Comparison of ENCODE assay signal across 12 cellular contexts in the genomic region with DNA sequence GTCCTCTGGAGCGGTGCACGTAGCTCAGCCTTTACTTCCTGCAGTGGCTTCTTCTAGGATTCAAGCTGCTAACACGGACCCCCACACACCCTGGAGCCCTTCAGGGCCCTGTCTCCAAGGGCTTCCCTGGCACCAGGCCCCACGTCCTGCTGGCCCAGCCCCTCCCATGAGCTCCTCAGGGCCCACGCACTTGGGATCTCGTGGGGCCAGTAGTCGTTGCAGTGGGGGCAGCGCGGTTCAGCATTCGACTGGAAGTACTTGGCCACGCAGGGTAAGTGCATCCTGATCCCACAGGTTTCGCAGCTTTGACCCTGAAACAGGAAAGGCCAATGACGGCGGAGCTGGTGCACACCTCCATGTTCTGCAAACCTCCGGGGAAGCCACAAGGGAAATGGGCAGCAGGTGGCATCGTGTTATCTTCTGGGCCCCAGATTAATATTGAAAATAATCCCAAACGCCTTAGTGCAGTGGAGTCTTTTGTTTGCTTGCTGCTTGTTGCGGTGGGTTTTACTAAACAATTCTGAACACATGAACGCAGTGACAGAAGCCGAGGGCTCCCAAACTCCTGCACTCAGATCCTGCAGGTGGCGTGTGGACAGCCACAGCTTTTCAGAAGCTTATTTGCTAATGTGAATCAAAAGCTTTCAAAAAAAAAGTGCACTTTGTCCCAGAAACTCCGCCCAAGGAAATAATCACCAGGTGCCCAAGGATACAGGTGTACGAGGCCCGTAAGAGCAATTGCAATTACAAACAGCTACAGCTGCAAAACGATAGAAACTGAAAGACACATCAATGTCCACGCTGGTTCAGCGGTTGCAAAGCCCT. TPM values are rescaled to one million over a fixed set of nuclear protein-coding genes. Genes with fewer than 3 reads are reported as not detected.
DNase-seq lines count a peak whose midpoint lies in the region; ATAC-seq, FAIRE-seq and TF ChIP-seq lines count a peak whose summit lies in the region.
"Had no signal": no experiment of that assay in that cellular context is flagged by ENCODE, and none has a peak within 500 bp of the region (broad histone marks: within the 10 kb centered on the region; RNA-seq: fewer than 3 reads in every experiment).

No MANE protein-coding gene starts in this region.

- peaks cover 87% of the 10 kb centered on the region for H3K36me3 ChIP-seq in DND-41 (ENCODE audit: insufficient read depth, low read length)
- peaks cover 0 to 68% (median 0%) of the 10 kb centered on the region in 3 donors for H3K36me3 ChIP-seq in tibial nerve

- H3K9ac ChIP-seq in DND-41 (ENCODE audit: low read depth, low read length), result no peak overlapping the region

- H3K4me3 ChIP-seq in DND-41 (ENCODE audit: low read depth in 1 of 2, low read length in 2 of 2), result no peak overlapping the region
- H3K4me3 ChIP-seq in tibial nerve, result no peak overlapping the region

- peak overlapping the region; percentile 65 for H3K27ac Mint-ChIP-seq in activated CD8-positive, alpha-beta T cell treated with anti-CD3 and anti-CD28 coated beads, Interleukin-2, amount 10 ng/mL, durations not matched to agents 7 days and 5 days
- peak overlapping the region; percentile 34 to 90 (median 82) for H3K27ac Mint-ChIP-seq in naive thymus-derived CD8-positive, alpha-beta T cell
- H3K27ac Mint-ChIP-seq: stimulated activated naive CD8-positive, alpha-beta T cell treated with anti-CD3 and anti-CD28 coated beads, Interleukin-15, Interleukin-2, amounts not matched to agents 100 ng/mL and 50 ng/mL, for 24 hours; T-helper 17 cell had no signal

- peaks cover 3% of the 10 kb centered on the region for H4K20me1 ChIP-seq in DND-41 (ENCODE audit: insufficient read depth, low read length)

- peaks cover 6% of the 10 kb centered on the region; the same call in 1 of the 2 replicates for H3K79me2 ChIP-seq in DND-41 (ENCODE audit: insufficient read depth, low read length)

- 69 to 75% methylated on average over 25 to 26 of the region's 27 CpGs for WGBS in tibial nerve, 2 donors

- no peaks in the 10 kb centered on the region for H3K9me3 ChIP-seq in DND-41 (ENCODE audit: insufficient read depth, low read length, severe bottlenecking)
- no peaks in the 10 kb centered on the region for H3K9me3 ChIP-seq in tibial nerve

- FAIRE-seq in GM12891 (lab: Jason Lieb, UNC), result no peak
- FAIRE-seq: endometrium had no signal

- H3K27me3 ChIP-seq in DND-41 (ENCODE audit: insufficient read depth, low read length, poor library complexity) (no peaks in the 10 kb centered on the region), tibial nerve (no peaks in the 10 kb centered on the region)

- TF ChIP-seq POLR2A in tibial nerve (IDR thresholded peaks at IDR 0.05) (no peak), GM12891 (IDR thresholded peaks at IDR 0.05; ENCODE audit: low read depth, low read length) (no peak)

- H3K9me3 Mint-ChIP-seq in activated CD8-positive, alpha-beta T cell treated with anti-CD3 and anti-CD28 coated beads, Interleukin-2, amount 10 ng/mL, durations not matched to agents 7 days and 5 days (ENCODE audit: insufficient read depth), result no peaks in the 10 kb centered on the region
- H3K9me3 Mint-ChIP-seq in naive thymus-derived CD8-positive, alpha-beta T cell, result no peaks in the 10 kb centered on the region
- H3K9me3 Mint-ChIP-seq: stimulated activated naive CD8-positive, alpha-beta T cell treated with anti-CD3 and anti-CD28 coated beads, Interleukin-15, Interleukin-2, amounts not matched to agents 100 ng/mL and 50 ng/mL, for 24 hours had no signal

- no peaks in the 10 kb centered on the region for H3K4me1 ChIP-seq in DND-41 (ENCODE audit: insufficient read depth, low read length)
- H3K4me1 ChIP-seq in tibial nerve, result peaks cover 0 to 16% (median 3%) of the 10 kb centered on the region in 4 donors

- no peaks in the 10 kb centered on the region for H3K27me3 Mint-ChIP-seq in activated CD8-positive, alpha-beta T cell treated with anti-CD3 and anti-CD28 coated beads, Interleukin-2, amount 10 ng/mL, durations not matched to agents 7 days and 5 days (ENCODE audit: low read depth)
- no peaks in the 10 kb centered on the region for H3K27me3 Mint-ChIP-seq in naive thymus-derived CD8-positive, alpha-beta T cell
- H3K27me3 Mint-ChIP-seq: stimulated activated naive CD8-positive, alpha-beta T cell treated with anti-CD3 and anti-CD28 coated beads, Interleukin-15, Interleukin-2, amounts not matched to agents 100 ng/mL and 50 ng/mL, for 24 hours; T-helper 17 cell had no signal

- peak; percentile 16 for TF ChIP-seq CTCF in DND-41 (IDR thresholded peaks at IDR 0.05; ENCODE audit: borderline replicate concordance, extremely low read depth, low read length, poor library complexity, severe bottlenecking)
- TF ChIP-seq CTCF in tibial nerve (IDR thresholded peaks at IDR 0.05), result no peak

- H2AFZ ChIP-seq in DND-41 (ENCODE audit: low read depth, low read length), result no peak overlapping the region

- POLR2A ChIA-PET in activated CD8-positive, alpha-beta T cell treated with anti-CD3 and anti-CD28 coated beads, Interleukin-2, amount 10 ng/mL, durations not matched to agents 7 days and 5 days (lab: Charles Lee), result interaction anchor here (1.1 to 1.2 kb wide), 2 partner anchors 9 to 141 kb away, joined by 3 to 5 read pairs; no protein-coding TSS in a partner anchor
- POLR2A ChIA-PET in naive thymus-derived CD8-positive, alpha-beta T cell (lab: Charles Lee), result interaction anchor here (0.8 to 4.6 kb wide), 11 partner anchors 9 to 238 kb away, joined by 3 to 27 read pairs (median 5); partner anchors contain the start of gene KDM8

- no peak for TF ChIP-seq EP300 in tibial nerve (IDR thresholded peaks at IDR 0.05)

- H3K27ac ChIP-seq in DND-41 (ENCODE audit: low read length) (peak overlapping the region; percentile 36), tibial nerve (peak overlapping the region in 1 of 4 donors; percentile 3)

- DNase-seq in DND-41, result no peak
- peak; percentile 51 for DNase-seq in NCI-H1105 (lab: John Stamatoyannopoulos, UW)
- DNase-seq in activated CD8-positive, alpha-beta T cell treated with anti-CD3 and anti-CD28 coated beads, Interleukin-2, amount 10 ng/mL, durations not matched to agents 7 days and 5 days, result no peak
- no peak for DNase-seq in naive thymus-derived CD8-positive, alpha-beta T cell
- no peak for DNase-seq in tibial nerve (ENCODE audit: low spot score in 2 of 2)
- DNase-seq in effector CD8-positive, alpha-beta T cell (lab: John Stamatoyannopoulos, UW), result no peak
- no peak for DNase-seq in GM12891 (ENCODE audit: insufficient read length, low spot score)
- DNase-seq: GDM1, NCI-H446 treated with DMSO at 0.1 percent for 48 hours, T-helper 17 cell had no signal

- CTCF ChIA-PET in activated CD8-positive, alpha-beta T cell treated with anti-CD3 and anti-CD28 coated beads, Interleukin-2, amount 10 ng/mL, durations not matched to agents 7 days and 5 days (lab: Charles Lee), result interaction anchor here (0.7 to 2.4 kb wide), 7 partner anchors 9 to 142 kb away, joined by 3 to 13 read pairs (median 5); partner anchors contain the start of gene KDM8

- H3K36me3 Mint-ChIP-seq in activated CD8-positive, alpha-beta T cell treated with anti-CD3 and anti-CD28 coated beads, Interleukin-2, amount 10 ng/mL, durations not matched to agents 7 days and 5 days (ENCODE audit: low read depth), result peaks cover 25% of the 10 kb centered on the region
- H3K36me3 Mint-ChIP-seq in naive thymus-derived CD8-positive, alpha-beta T cell, result peaks cover 0 to 25% (median 2%) of the 10 kb centered on the region in 3 donors

- no peak overlapping the region for H3K4me3 Mint-ChIP-seq in activated CD8-positive, alpha-beta T cell treated with anti-CD3 and anti-CD28 coated beads, Interleukin-2, amount 10 ng/mL, durations not matched to agents 7 days and 5 days
- H3K4me3 Mint-ChIP-seq in naive thymus-derived CD8-positive, alpha-beta T cell, result peak overlapping the region in 2 of 10 donors; percentile 15 to 50
- H3K4me3 Mint-ChIP-seq: stimulated activated naive CD8-positive, alpha-beta T cell treated with anti-CD3 and anti-CD28 coated beads, Interleukin-15, Interleukin-2, amounts not matched to agents 100 ng/mL and 50 ng/mL, for 24 hours had no signal

- H3K4me2 ChIP-seq in DND-41 (ENCODE audit: insufficient read depth, low read length), result no peak overlapping the region

- no peak for ATAC-seq in DND-41 (ENCODE audit: insufficient read depth, low read depth)
- ATAC-seq in activated CD8-positive, alpha-beta T cell treated with anti-CD3 and anti-CD28 coated beads, Interleukin-2, amount 10 ng/mL, durations not matched to agents 7 days and 5 days, result no peak
- ATAC-seq in naive thymus-derived CD8-positive, alpha-beta T cell, result no peak
- ATAC-seq: T-helper 17 cell had no signal

- H3K4me1 Mint-ChIP-seq in activated CD8-positive, alpha-beta T cell treated with anti-CD3 and anti-CD28 coated beads, Interleukin-2, amount 10 ng/mL, durations not matched to agents 7 days and 5 days (ENCODE audit: low read depth), result peaks cover 41% of the 10 kb centered on the region
- peaks cover 20 to 52% (median 48%) of the 10 kb centered on the region in 4 donors for H3K4me1 Mint-ChIP-seq in naive thymus-derived CD8-positive, alpha-beta T cell

TF ChIP-seq in GM12891, 5 proteins besides CTCF, POLR2A, EP300 and RAD21:
- TF ChIP-seq TAF1 (IDR thresholded peaks at IDR 0.05; ENCODE audit: low read depth, low read length) (no peak), POLR2AphosphoS5 (IDR thresholded peaks at IDR 0.05; ENCODE audit: low read depth, low read length) (no peak)

RNA-seq across cellular contexts. Expression of gene KDM8, which starts 22.4 kb away (rescaled TPM):
- 10 to 100 TPM; 14.7 to 15.0 TPM for total RNA-seq in activated CD8-positive, alpha-beta T cell treated with anti-CD3 and anti-CD28 coated beads, Interleukin-2, amount 10 ng/mL, durations not matched to agents 7 days and 5 days
- total RNA-seq in naive thymus-derived CD8-positive, alpha-beta T cell, result 10 to 100 TPM; 27.7 to 35.0 TPM
- polyA plus RNA-seq in naive thymus-derived CD8-positive, alpha-beta T cell, result 1 to 10 TPM; 3.8 to 6.2 (median 5.6) TPM
- total RNA-seq in tibial nerve, result 1 to 10 TPM; 2.3 to 7.6 (median 4.8) TPM
- polyA plus RNA-seq in GM12891 (2012; ENCODE audit: low read depth, missing spikeins), result 1.9 TPM

RNA-seq across cellular contexts. Expression of gene NSMCE1, which starts 42.8 kb away (rescaled TPM):
- total RNA-seq in activated CD8-positive, alpha-beta T cell treated with anti-CD3 and anti-CD28 coated beads, Interleukin-2, amount 10 ng/mL, durations not matched to agents 7 days and 5 days, result 10 to 100 TPM; 87.3 to 94.9 TPM
- 10 to 100 TPM; 81.8 to 85.0 TPM for total RNA-seq in naive thymus-derived CD8-positive, alpha-beta T cell
- polyA plus RNA-seq in naive thymus-derived CD8-positive, alpha-beta T cell, result 100 to 1,000 TPM; 177 to 209 (median 185) TPM
- 10 to 100 TPM; 27.7 to 41.4 (median 31.5) TPM for total RNA-seq in tibial nerve
- 81.9 TPM for polyA plus RNA-seq in GM12891 (2012; ENCODE audit: low read depth, missing spikeins)
